34 cellular contexts compared by ENCODE assay signal in genomic region chr12:126879820-126880219, GRCh38.
DNase-seq lines count a peak whose midpoint lies in the region; ATAC-seq, FAIRE-seq and TF ChIP-seq lines count a peak whose summit lies in the region.
"Had no signal": no experiment of that assay in that cellular context is flagged by ENCODE, and none has a peak within 500 bp of the region (broad histone marks: within the 10 kb centered on the region; RNA-seq: fewer than 3 reads in every experiment).

No MANE protein-coding gene starts in this region.

- no peak overlapping the region for H2AFZ ChIP-seq in HepG2 (ENCODE audit: low read length)
- no peak overlapping the region for H2AFZ ChIP-seq in K562 (ENCODE audit: low read depth, low read length)
- no peak overlapping the region for H2AFZ ChIP-seq in H1 (ENCODE audit: low read length)

- no peaks in the 10 kb centered on the region for H3K9me1 ChIP-seq in K562 (ENCODE audit: control insufficient read depth, insufficient read depth, low read length)

- TF ChIP-seq CTCF in HepG2 (CRISPR knock-in tag; IDR thresholded peaks at IDR 0.05) (no peak), right lobe of liver (IDR thresholded peaks at IDR 0.05) (no peak), A549 (IDR thresholded peaks at IDR 0.05) (no peak), K562 (IDR thresholded peaks at IDR 0.05 in 2 of 3, conservative IDR thresholded peaks at IDR 0.05 in 1 of 3; ENCODE audit: insufficient read depth in 2 of 3, low read depth in 1 of 3, low read length in 3 of 3) (no peak), H1 (IDR thresholded peaks at IDR 0.05; ENCODE audit: control extremely low read depth in 1 of 3, insufficient read depth in 1 of 3, low read depth in 1 of 3, low read length in 3 of 3) (no peak)

- H3K79me2 ChIP-seq in HepG2 (ENCODE audit: insufficient read depth, low read length): no peaks in the 10 kb centered on the region
- H3K79me2 ChIP-seq in K562 (ENCODE audit: control insufficient read depth, insufficient read depth, low read length): no peaks in the 10 kb centered on the region
- no peaks in the 10 kb centered on the region for H3K79me2 ChIP-seq in H1 (ENCODE audit: control insufficient read depth in 1 of 2, insufficient read depth in 2 of 2, low read length in 2 of 2)

- H3K4me2 ChIP-seq in HepG2 (ENCODE audit: low read depth, low read length): no peak overlapping the region
- no peak overlapping the region for H3K4me2 ChIP-seq in A549
- H3K4me2 ChIP-seq in K562 (ENCODE audit: insufficient read depth, low read length): no peak overlapping the region
- no peak overlapping the region for H3K4me2 ChIP-seq in H1 (ENCODE audit: insufficient read depth in 1 of 2, low read depth in 2 of 2, low read length in 2 of 2)
- H3K4me2 ChIP-seq: BLaER1; BLaER1 treated with 17β-estradiol and CSF1 and Interleukin-3, amounts not matched to agents 10 nM and 100 nM had no signal

- H3K9ac ChIP-seq in HepG2 (ENCODE audit: insufficient read depth, low read depth, low read length) (no peak overlapping the region), K562 (ENCODE audit: insufficient read depth in 1 of 2, low read depth in 2 of 2, low read length in 2 of 2) (no peak overlapping the region), H1 (replicated peaks in 1 of 4; ENCODE audit: extremely low read depth in 1 of 4, low read depth in 3 of 4, low read length in 3 of 4) (no peak overlapping the region)
- H3K9ac ChIP-seq: BLaER1; BLaER1 treated with 17β-estradiol and CSF1 and Interleukin-3, amounts not matched to agents 10 nM and 100 nM had no signal

- no peak overlapping the region for H3K14ac ChIP-seq in H1 (ENCODE audit: insufficient read length)

- no peak overlapping the region for H2AK5ac ChIP-seq in H1 (ENCODE audit: low read depth, low read length)

- peaks cover 5% of the 10 kb centered on the region for H3K9me3 ChIP-seq in HepG2 (ENCODE audit: low read length)
- no peaks in the 10 kb centered on the region for H3K9me3 ChIP-seq in right lobe of liver
- H3K9me3 ChIP-seq in A549: no peaks in the 10 kb centered on the region
- no peaks in the 10 kb centered on the region for H3K9me3 ChIP-seq in K562 (replicated peaks; ENCODE audit: control insufficient read depth, insufficient read depth, low read depth, low read length)
- no peaks in the 10 kb centered on the region for H3K9me3 ChIP-seq in H1 (ENCODE audit: insufficient read depth in 2 of 2, low read depth in 1 of 2, low read length in 1 of 2)
- H3K9me3 ChIP-seq: BE2C; BLaER1; BLaER1 treated with 17β-estradiol and CSF1 and Interleukin-3, amounts not matched to agents 10 nM and 100 nM; Caco-2 had no signal

- H4K91ac ChIP-seq in H1 (replicated peaks; ENCODE audit: insufficient read length, low read length): no peak overlapping the region

- DNase-seq in HepG2 (ENCODE audit: low spot score) (no peak), right lobe of liver (no peak), A549 (ENCODE audit: low read depth in 1 of 2, low spot score in 1 of 2) (no peak), K562 (ENCODE audit: extremely low read depth in 1 of 4, low spot score in 3 of 4) (no peak), H1 (ENCODE audit: low read depth in 1 of 2, low spot score in 2 of 2) (no peak), GM03348 (ENCODE audit: low spot score) (no peak), Kasumi-1 (lab: John Stamatoyannopoulos, UW) (no peak)
- no peak for DNase-seq in stimulated activated CD4-positive, alpha-beta T cell treated with anti-CD3 and anti-CD28 coated beads, Interleukin-4, amount 100 ng/mL, for 24 hours
- DNase-seq: 8988T; ACHN; AML-193; BE2C; C1 segment of cervical spinal cord; Caco-2; Calu3; CD4-positive, alpha-beta memory T cell; CD4-positive, alpha-beta T cell; CD4-positive, CD25-positive, alpha-beta regulatory T cell; CD8-positive, alpha-beta memory T cell; CD8-positive, alpha-beta T cell; COR-L47; DMS 273 treated with DMSO at 0.1 percent for 48 hours; DMS153; DMS53; DMS79; DMS79 treated with DMSO at 0.1 percent for 48 hours; DND-41; EL had no signal

- no peak overlapping the region for H2BK5ac ChIP-seq in H1 (ENCODE audit: low read depth, low read length)

- ATAC-seq in HepG2 (no peak), right lobe of liver (no peak), A549 (no peak), K562 (no peak)
- ATAC-seq: CD8-positive, alpha-beta T cell had no signal

- POLR2A ChIA-PET in HepG2 (lab: Yijun Ruan, JAX) (no interaction called here), A549 (lab: Yijun Ruan, JAX) (no interaction called here), K562 (lab: Yijun Ruan, JAX) (no interaction called here), H1 (lab: Charles Lee; ENCODE audit: partially characterized antibody) (no interaction called here)

- H3K23me2 ChIP-seq in H1 (ENCODE audit: low read depth, low read length): no peaks in the 10 kb centered on the region

- in situ Hi-C loops in HepG2 (cut with HindIII; ENCODE audit: extremely low pct_ligation_motif_present, low pct_unique_long_range_greater_than_20kb) (loop anchor here (10.0 kb wide), 1 partner anchor 1345 kb away; no protein-coding TSS in a partner anchor), K562 (cut with MboI) (no loop called here)

- H3K79me1 ChIP-seq in H1 (ENCODE audit: low read depth, low read length): no peaks in the 10 kb centered on the region

- no peak overlapping the region for H3K27ac ChIP-seq in HepG2 (ENCODE audit: extremely low read length, insufficient read depth, low read length)
- H3K27ac ChIP-seq in right lobe of liver: no peak overlapping the region
- no peak overlapping the region for H3K27ac ChIP-seq in A549
- no peak overlapping the region for H3K27ac ChIP-seq in K562 (ENCODE audit: extremely low read depth, low read depth, low read length)
- no peak overlapping the region for H3K27ac ChIP-seq in H1 (ENCODE audit: low read depth, low read length)
- H3K27ac ChIP-seq: 22Rv1; BLaER1; BLaER1 treated with 17β-estradiol and CSF1 and Interleukin-3, amounts not matched to agents 10 nM and 100 nM; C4-2B had no signal

- H2BK12ac ChIP-seq in H1 (ENCODE audit: low read depth, low read length): no peak overlapping the region

- TF ChIP-seq RAD21 in HepG2 (CRISPR knock-in tag; IDR thresholded peaks at IDR 0.05): no peak
- no peak for TF ChIP-seq RAD21 in A549 (conservative IDR thresholded peaks at IDR 0.05 in 1 of 2, IDR thresholded peaks at IDR 0.05 in 1 of 2)
- no peak for TF ChIP-seq RAD21 in K562 (CRISPR knock-in tag; conservative IDR thresholded peaks at IDR 0.05 in 1 of 2, IDR thresholded peaks at IDR 0.05 in 1 of 2)
- TF ChIP-seq RAD21 in H1 (IDR thresholded peaks at IDR 0.05 in 1 of 2, conservative IDR thresholded peaks at IDR 0.05 in 1 of 2; ENCODE audit: low read depth in 2 of 2, low read length in 2 of 2): no peak

- no peak overlapping the region for H2BK120ac ChIP-seq in H1 (replicated peaks; ENCODE audit: low read depth, low read length)

- no peak overlapping the region for H4K5ac ChIP-seq in H1 (ENCODE audit: insufficient read length, low read depth, low read length)

- H3K4me1 ChIP-seq in HepG2 (ENCODE audit: insufficient read depth, low read length) (no peaks in the 10 kb centered on the region), right lobe of liver (no peaks in the 10 kb centered on the region), A549 (no peaks in the 10 kb centered on the region), K562 (replicated peaks in 1 of 2; ENCODE audit: control insufficient read depth in 2 of 2, insufficient read depth in 2 of 2, low read length in 2 of 2) (peaks cover 4 to 7% of the 10 kb centered on the region in 2 experiments; a peak in 3 of 5 replicates), H1 (replicated peaks in 1 of 4; ENCODE audit: control insufficient read depth in 3 of 4, insufficient read depth in 4 of 4, low read length in 3 of 4) (no peaks in the 10 kb centered on the region)
- H3K4me1 ChIP-seq: BE2C, Caco-2 had no signal

- no peak overlapping the region for H3K18ac ChIP-seq in H1 (ENCODE audit: extremely low read depth, low read length)

- no peak for TF ChIP-seq POLR2A in HepG2 (IDR thresholded peaks at IDR 0.05; ENCODE audit: insufficient read depth in 1 of 2, low read depth in 2 of 2, low read length in 2 of 2)
- no peak for TF ChIP-seq POLR2A in right lobe of liver (IDR thresholded peaks at IDR 0.05)
- TF ChIP-seq POLR2A in A549 (IDR thresholded peaks at IDR 0.05; ENCODE audit: low read length): no peak
- TF ChIP-seq POLR2A in K562 (conservative IDR thresholded peaks at IDR 0.05): no peak
- no peak for TF ChIP-seq POLR2A in H1 (IDR thresholded peaks at IDR 0.05; ENCODE audit: control extremely low read depth in 1 of 2, low read depth in 2 of 2, low read length in 2 of 2)

- no peak overlapping the region for H2BK15ac ChIP-seq in H1 (ENCODE audit: low read length)

- H2BK20ac ChIP-seq in H1 (ENCODE audit: low read length): no peak overlapping the region

- no peak overlapping the region for H3K23ac ChIP-seq in H1 (ENCODE audit: insufficient read length)

- no peak overlapping the region for H3K4ac ChIP-seq in H1 (replicated peaks; ENCODE audit: insufficient read length, low read depth, low read length)

- WGBS in HepG2 (ENCODE audit: low lambda C conversion rate): 20% methylated on average over 3 of the region's 3 CpGs
- WGBS in right lobe of liver (ENCODE audit: insufficient coverage, low coverage, low lambda C conversion rate, missing lambda C conversion rate): 50% methylated on average over 2 of the region's 3 CpGs
- 14% methylated on average over 3 of the region's 3 CpGs for WGBS in A549 (ENCODE audit: missing lambda C conversion rate)
- WGBS in K562 (ENCODE audit: insufficient coverage, low coverage, missing lambda C conversion rate): 48% methylated on average over 2 of the region's 3 CpGs
- 79% methylated on average over 2 of the region's 3 CpGs; no CpG with 5 or more reads in 1 of the 2 experiments for WGBS in H1 (ENCODE audit: extremely low coverage in 1 of 2, insufficient coverage in 1 of 2, insufficient read length in 1 of 2, insufficient replicate concordance in 2 of 2, low coverage in 1 of 2, low lambda C conversion rate in 2 of 2, missing lambda C conversion rate in 1 of 2), 2 experiments

- no peak overlapping the region for H4K8ac ChIP-seq in H1 (ENCODE audit: extremely low read depth, insufficient read depth, low read length)

- intact Hi-C loops in HepG2 (cut with micrococcal nuclease; ENCODE audit: unreplicated experiment): no loop called here
- intact Hi-C loops in right lobe of liver (cut with DNase I): no loop called here
- intact Hi-C loops in K562 (cut with micrococcal nuclease): no loop called here

- no peaks in the 10 kb centered on the region for H4K20me1 ChIP-seq in HepG2 (ENCODE audit: insufficient read depth, low read length)
- H4K20me1 ChIP-seq in K562 (replicated peaks; ENCODE audit: control insufficient read depth, insufficient read depth, low read length): no peaks in the 10 kb centered on the region
- no peaks in the 10 kb centered on the region for H4K20me1 ChIP-seq in H1 (replicated peaks in 1 of 2; ENCODE audit: control insufficient read depth in 1 of 2, insufficient read depth in 2 of 2, low read length in 2 of 2)
- H4K20me1 ChIP-seq: BLaER1; BLaER1 treated with 17β-estradiol and CSF1 and Interleukin-3, amounts not matched to agents 10 nM and 100 nM had no signal

- CTCF ChIA-PET in HepG2 (lab: Yijun Ruan, JAX; ENCODE audit: low intra/inter-chr PET ratio, low total read pairs) (no interaction called here), A549 (lab: Yijun Ruan, JAX) (no interaction called here), K562 (lab: Yijun Ruan, JAX; ENCODE audit: low intra/inter-chr PET ratio) (interaction anchor here (0.5 kb wide), 1 partner anchor 122 kb away, joined by 4 read pairs; no protein-coding TSS in a partner anchor), H1 (lab: Charles Lee; ENCODE audit: partially characterized antibody) (no interaction called here)

- H3K4me3 ChIP-seq in HepG2 (replicated peaks in 1 of 3; ENCODE audit: insufficient read depth in 1 of 3, low read depth in 2 of 3, low read length in 3 of 3) (no peak overlapping the region), right lobe of liver (no peak overlapping the region), A549 (no peak overlapping the region), K562 (no peak overlapping the region), H1 (ENCODE audit: extremely low read depth in 1 of 4, insufficient read depth in 2 of 4, low read depth in 3 of 4, low read length in 4 of 4) (no peak overlapping the region)
- H3K4me3 ChIP-seq: BLaER1; BLaER1 treated with 17β-estradiol and CSF1 and Interleukin-3, amounts not matched to agents 10 nM and 100 nM had no signal

- TF ChIP-seq EP300 in HepG2 (IDR thresholded peaks at IDR 0.05; ENCODE audit: low read depth in 2 of 2, low read length in 2 of 2) (no peak), HepG2 (CRISPR knock-in tag; IDR thresholded peaks at IDR 0.05; ENCODE audit: borderline replicate concordance) (no peak), A549 (IDR thresholded peaks at IDR 0.05) (no peak), K562 (IDR thresholded peaks at IDR 0.05; ENCODE audit: low read length) (no peak), H1 (IDR thresholded peaks at IDR 0.05; ENCODE audit: borderline replicate concordance in 1 of 2, low read depth in 2 of 2, low read length in 2 of 2) (no peak)

- no TSS peak for BruUV-seq in HepG2 (replicated peaks; lab: Mats Ljungman, UMichigan)
- BruUV-seq in K562 (replicated peaks; lab: Mats Ljungman, UMichigan): no TSS peak

- H3K27me3 ChIP-seq in HepG2 (ENCODE audit: control insufficient read depth in 1 of 2, insufficient read depth in 2 of 2, low read length in 2 of 2) (no peaks in the 10 kb centered on the region), right lobe of liver (no peaks in the 10 kb centered on the region), K562 (ENCODE audit: control insufficient read depth in 2 of 2, insufficient read depth in 2 of 2, low read length in 2 of 2) (no peaks in the 10 kb centered on the region), H1 (replicated peaks in 1 of 4; ENCODE audit: control insufficient read depth in 3 of 4, extremely low read depth in 1 of 4, insufficient read depth in 3 of 4, low read length in 3 of 4) (no peaks in the 10 kb centered on the region)
- H3K27me3 ChIP-seq: BE2C; BLaER1; BLaER1 treated with 17β-estradiol and CSF1 and Interleukin-3, amounts not matched to agents 10 nM and 100 nM had no signal

- no peak overlapping the region for H3K56ac ChIP-seq in H1 (replicated peaks; ENCODE audit: insufficient read length, low read depth, low read length)

- no peaks in the 10 kb centered on the region for H3K36me3 ChIP-seq in HepG2 (replicated peaks in 1 of 2; ENCODE audit: control insufficient read depth in 1 of 2, insufficient read depth in 2 of 2, low read length in 2 of 2)
- no peaks in the 10 kb centered on the region for H3K36me3 ChIP-seq in right lobe of liver
- H3K36me3 ChIP-seq in K562 (ENCODE audit: control insufficient read depth, insufficient read depth, low read length): no peaks in the 10 kb centered on the region
- no peaks in the 10 kb centered on the region for H3K36me3 ChIP-seq in H1 (ENCODE audit: control insufficient read depth in 2 of 4, insufficient read depth in 4 of 4, low read length in 3 of 4)
- H3K36me3 ChIP-seq: BE2C; BLaER1; BLaER1 treated with 17β-estradiol and CSF1 and Interleukin-3, amounts not matched to agents 10 nM and 100 nM had no signal

- no peak for FAIRE-seq in HepG2 (lab: Jason Lieb, UNC)
- no peak for FAIRE-seq in A549 (lab: Jason Lieb, UNC)
- no peak for FAIRE-seq in K562 (lab: Jason Lieb, UNC)
- FAIRE-seq in H1 (lab: Jason Lieb, UNC): no peak
- FAIRE-seq: A204.1, D721Med had no signal

Comparison
In these comparisons a context has a peak if more than half of its experiments do, and no peak if none do; other contexts are left out.
1. Of the 241 proteins assayed by ChIP-seq in both HepG2 and K562: peak only in HepG2: none; only in K562: MAFG and NFE2; in both: MAFF and MAFK; in neither: 237.